ENCODE assay signal across 1 cellular context in the genomic region with DNA sequence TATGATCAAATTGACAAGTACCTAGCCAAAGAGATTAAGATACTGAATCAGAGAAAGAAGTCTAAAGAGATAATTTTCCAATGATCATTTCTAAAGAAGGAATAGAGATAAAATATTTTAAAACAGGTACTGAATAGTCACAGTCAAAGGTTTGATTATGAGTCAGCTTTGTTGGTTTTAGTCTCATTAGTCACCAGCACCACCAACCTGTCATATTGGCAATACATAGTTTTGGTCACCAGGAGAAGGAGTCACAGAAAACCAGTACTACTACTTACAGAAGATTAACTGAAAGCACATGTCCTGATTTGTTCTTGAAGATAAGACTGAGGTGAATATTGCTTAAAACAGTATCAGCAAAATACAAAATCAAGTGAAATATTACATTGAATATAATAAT.
TF ChIP-seq lines count a peak whose summit lies in the region.

No MANE protein-coding gene starts in this region.

TF ChIP-seq in HCT116, 20 proteins besides CTCF, POLR2A, EP300 and RAD21 (continued from another document):
- TF ChIP-seq, protein P1, sequence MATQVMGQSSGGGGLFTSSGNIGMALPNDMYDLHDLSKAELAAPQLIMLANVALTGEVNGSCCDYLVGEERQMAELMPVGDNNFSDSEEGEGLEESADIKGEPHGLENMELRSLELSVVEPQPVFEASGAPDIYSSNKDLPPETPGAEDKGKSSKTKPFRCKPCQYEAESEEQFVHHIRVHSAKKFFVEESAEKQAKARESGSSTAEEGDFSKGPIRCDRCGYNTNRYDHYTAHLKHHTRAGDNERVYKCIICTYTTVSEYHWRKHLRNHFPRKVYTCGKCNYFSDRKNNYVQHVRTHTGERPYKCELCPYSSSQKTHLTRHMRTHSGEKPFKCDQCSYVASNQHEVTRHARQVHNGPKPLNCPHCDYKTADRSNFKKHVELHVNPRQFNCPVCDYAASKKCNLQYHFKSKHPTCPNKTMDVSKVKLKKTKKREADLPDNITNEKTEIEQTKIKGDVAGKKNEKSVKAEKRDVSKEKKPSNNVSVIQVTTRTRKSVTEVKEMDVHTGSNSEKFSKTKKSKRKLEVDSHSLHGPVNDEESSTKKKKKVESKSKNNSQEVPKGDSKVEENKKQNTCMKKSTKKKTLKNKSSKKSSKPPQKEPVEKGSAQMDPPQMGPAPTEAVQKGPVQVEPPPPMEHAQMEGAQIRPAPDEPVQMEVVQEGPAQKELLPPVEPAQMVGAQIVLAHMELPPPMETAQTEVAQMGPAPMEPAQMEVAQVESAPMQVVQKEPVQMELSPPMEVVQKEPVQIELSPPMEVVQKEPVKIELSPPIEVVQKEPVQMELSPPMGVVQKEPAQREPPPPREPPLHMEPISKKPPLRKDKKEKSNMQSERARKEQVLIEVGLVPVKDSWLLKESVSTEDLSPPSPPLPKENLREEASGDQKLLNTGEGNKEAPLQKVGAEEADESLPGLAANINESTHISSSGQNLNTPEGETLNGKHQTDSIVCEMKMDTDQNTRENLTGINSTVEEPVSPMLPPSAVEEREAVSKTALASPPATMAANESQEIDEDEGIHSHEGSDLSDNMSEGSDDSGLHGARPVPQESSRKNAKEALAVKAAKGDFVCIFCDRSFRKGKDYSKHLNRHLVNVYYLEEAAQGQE (IDR thresholded peaks at IDR 0.05; ENCODE audit: low read depth), result no peak
- no peak for TF ChIP-seq ELF1 (IDR thresholded peaks at IDR 0.05; ENCODE audit: borderline replicate concordance, low read depth)
- TF ChIP-seq ZFX (IDR thresholded peaks at IDR 0.05), result no peak
- TF ChIP-seq SIN3A (IDR thresholded peaks at IDR 0.05; ENCODE audit: low read depth), result no peak; the same call in none of the 2 replicates
- TF ChIP-seq POLR2AphosphoS5 (IDR thresholded peaks at IDR 0.05; ENCODE audit: low read depth, low read length), result no peak
- TF ChIP-seq SP1 (IDR thresholded peaks at IDR 0.05; ENCODE audit: low read depth), result peak; percentile 52
- no peak for TF ChIP-seq EZH2phosphoT487 (IDR thresholded peaks at IDR 0.05; ENCODE audit: borderline replicate concordance)
